Comparison of ENCODE assay signal across 8 cellular contexts in genomic region chr1:47333578-47333921, GRCh38. TPM values are rescaled to one million over a fixed set of nuclear protein-coding genes. Genes with fewer than 3 reads are reported as not detected.
DNase-seq lines count a peak whose midpoint lies in the region; ATAC-seq and TF ChIP-seq lines count a peak whose summit lies in the region.

Gene CMPK1 (plus strand): TSS chr1:47333790. CDS start chr1:47333946, 156 bp downstream.

- H3K36me3 ChIP-seq in BLaER1 treated with 17β-estradiol and CSF1 and Interleukin-3, amounts not matched to agents 10 nM and 100 nM: peaks cover 0 to 11% (median 5%) of the 10 kb centered on the region in 11 experiments; a peak in 7 of 22 replicates
- H3K36me3 ChIP-seq in left lung: no peaks in the 10 kb centered on the region

- H3K27ac ChIP-seq in BLaER1 treated with 17β-estradiol and CSF1 and Interleukin-3, amounts not matched to agents 10 nM and 100 nM: peak within 1 kb of the TSS; percentile 90 to 98 (median 93)
- peak within 1 kb of the TSS; percentile 97 to 98 for H3K27ac ChIP-seq in coronary artery
- H3K27ac ChIP-seq in left lung: peak within 1 kb of the TSS; percentile 95 to 98

- no peaks in the 10 kb centered on the region for H3K9me3 ChIP-seq in BLaER1 treated with 17β-estradiol and CSF1 and Interleukin-3, amounts not matched to agents 10 nM and 100 nM (replicated peaks in 1 of 11)
- H3K9me3 ChIP-seq in left lung: no peaks in the 10 kb centered on the region

- H3K27me3 ChIP-seq in BLaER1 treated with 17β-estradiol and CSF1 and Interleukin-3, amounts not matched to agents 10 nM and 100 nM: no peaks in the 10 kb centered on the region
- H3K27me3 ChIP-seq in left lung: no peaks in the 10 kb centered on the region

- DNase-seq in NCI-H524 (lab: John Stamatoyannopoulos, UW) (peak; percentile 59 to 84), coronary artery (ENCODE audit: low spot score) (peak; percentile 87), left lung (peak; percentile 89 to 96)
- DNase-seq in activated CD4-positive, alpha-beta T cell treated with anti-CD3 and anti-CD28 coated beads for 48 hours: peak; percentile 84
- peak; percentile 66 to 68 for DNase-seq in stimulated activated CD4-positive, alpha-beta T cell treated with anti-CD3 and anti-CD28 coated beads, Interleukin-2, amount 100 ng/mL, for 48 hours

- peak within 1 kb of the TSS; percentile 80 to 94 (median 90) for H3K4me2 ChIP-seq in BLaER1 treated with 17β-estradiol and CSF1 and Interleukin-3, amounts not matched to agents 10 nM and 100 nM

- no peak for TF ChIP-seq CTCF in coronary artery (IDR thresholded peaks at IDR 0.05)
- no peak for TF ChIP-seq CTCF in left lung (IDR thresholded peaks at IDR 0.05)

- peaks cover 36 to 53% (median 46%) of the 10 kb centered on the region in 10 experiments for H3K4me1 ChIP-seq in BLaER1 treated with 17β-estradiol and CSF1 and Interleukin-3, amounts not matched to agents 10 nM and 100 nM
- peaks cover 13 to 44% of the 10 kb centered on the region in 2 donors for H3K4me1 ChIP-seq in left lung

- peak within 1 kb of the TSS; percentile 92 to 98 (median 95) for H3K9ac ChIP-seq in BLaER1 treated with 17β-estradiol and CSF1 and Interleukin-3, amounts not matched to agents 10 nM and 100 nM

- H4K20me1 ChIP-seq in BLaER1 treated with 17β-estradiol and CSF1 and Interleukin-3, amounts not matched to agents 10 nM and 100 nM: peaks cover 12 to 39% (median 34%) of the 10 kb centered on the region in 11 experiments; a peak in 19 of 22 replicates

- peak within 1 kb of the TSS; percentile 74 to 94 (median 80) for H3K4me3 ChIP-seq in BLaER1 treated with 17β-estradiol and CSF1 and Interleukin-3, amounts not matched to agents 10 nM and 100 nM
- H3K4me3 ChIP-seq in coronary artery (peak within 1 kb of the TSS; percentile 92), left lung (peak within 1 kb of the TSS; percentile 71 to 77)

- intact Hi-C loops in left lung (cut with DNase I): no loop called here

- peak; percentile 85 for ATAC-seq in GM19324 (IDR thresholded peaks at IDR 0.05; ENCODE audit: low FRiP score, unreplicated experiment)
- peak; percentile 74 for ATAC-seq in HG03457 (IDR thresholded peaks at IDR 0.05; ENCODE audit: unreplicated experiment)
- peak; percentile 87 for ATAC-seq in left lung

RNA-seq across cellular contexts. Expression of gene CMPK1, which starts in this region (rescaled TPM):
- total RNA-seq in left lung: 100 to 1,000 TPM; 122 to 128 TPM

Comparison
In these comparisons a context has a peak if more than half of its experiments do, and no peak if none do; other contexts are left out.
1. Peak in every context shown above with its lines: DNase-seq, ATAC-seq, H3K4me3 ChIP-seq and H3K27ac ChIP-seq.